ENCODE assay signal across 8 cellular contexts in the genomic region with DNA sequence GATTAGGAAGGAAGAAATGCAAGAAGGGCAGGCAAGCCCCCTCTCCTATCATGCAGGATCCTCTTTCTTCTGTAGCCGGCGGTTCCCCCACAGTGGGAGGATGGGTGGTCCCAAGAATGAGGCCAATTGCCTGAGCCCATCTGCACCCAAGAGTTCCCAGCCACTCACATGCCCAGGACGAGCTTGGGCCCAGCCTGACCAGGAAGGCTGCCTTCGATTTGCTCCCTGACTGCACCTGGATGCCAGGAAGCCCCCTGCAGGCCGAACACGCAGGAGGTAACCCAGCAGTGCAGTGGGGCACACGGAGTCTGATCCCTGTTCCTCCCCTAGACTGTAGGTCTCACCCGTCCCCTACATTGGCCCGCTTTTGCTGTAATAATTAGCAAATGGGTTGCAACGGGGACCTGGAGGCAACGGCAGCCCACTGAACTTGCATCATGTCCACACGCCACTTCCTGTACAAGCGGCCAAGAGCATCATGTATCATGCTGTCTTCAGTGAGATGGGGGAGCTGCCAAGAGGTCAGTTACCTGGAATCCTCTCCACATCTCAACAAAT.
DNase-seq lines count a peak whose midpoint lies in the region; ATAC-seq and TF ChIP-seq lines count a peak whose summit lies in the region.

No MANE protein-coding gene starts in this region.

- H2AFZ ChIP-seq in SK-N-SH (ENCODE audit: low read depth) (no peak overlapping the region), hepatocyte (peak overlapping the region; percentile 59)

- no peak for TF ChIP-seq CTCF in SK-N-SH (IDR thresholded peaks at IDR 0.05)
- TF ChIP-seq CTCF in hepatocyte (IDR thresholded peaks at IDR 0.05; ENCODE audit: poor library complexity): no peak

- H3K27ac ChIP-seq in SK-N-SH (ENCODE audit: low read depth in 2 of 2, low read length in 1 of 2): no peak overlapping the region
- peak overlapping the region; percentile 78 for H3K27ac ChIP-seq in hepatocyte
- peak overlapping the region; percentile 67 for H3K27ac ChIP-seq in stomach smooth muscle (ENCODE audit: low read length)

- DNase-seq in SK-N-SH (peak; percentile 21), hepatocyte (ENCODE audit: low spot score) (no peak), COLO668 (lab: John Stamatoyannopoulos, UW; ENCODE audit: unreplicated experiment) (no peak)
- peak; percentile 17 to 19 for DNase-seq in activated T-cell treated with anti-CD3 and anti-CD28 coated beads, Interleukin-2, amount 50 U/mL, for 48 hours

- POLR2A ChIA-PET in SK-N-SH (lab: Yijun Ruan, JAX): interaction anchor here (0.7 kb wide), 1 partner anchor 84 kb away, joined by 3 read pairs; no protein-coding TSS in a partner anchor

- H3K9me2 ChIP-seq in SK-N-SH (no peaks in the 10 kb centered on the region), hepatocyte (replicated peaks; ENCODE audit: insufficient read depth) (no peaks in the 10 kb centered on the region)

- WGBS in SK-N-SH (ENCODE audit: low lambda C conversion rate): 95% methylated on average over 12 of the region's 13 CpGs
- WGBS in hepatocyte (ENCODE audit: low lambda C conversion rate, missing lambda C conversion rate): 84% methylated on average over 13 of the region's 13 CpGs

- no peak overlapping the region for H3K4me2 ChIP-seq in SK-N-SH
- H3K4me2 ChIP-seq in hepatocyte: peak overlapping the region; percentile 81

- H3K27me3 ChIP-seq in SK-N-SH (ENCODE audit: insufficient read depth) (no peaks in the 10 kb centered on the region), hepatocyte (no peaks in the 10 kb centered on the region), stomach smooth muscle (ENCODE audit: control insufficient read depth in 1 of 2, insufficient read depth in 2 of 2, low read length in 2 of 2) (no peaks in the 10 kb centered on the region)

- peaks cover 4 to 22% of the 10 kb centered on the region in 2 experiments for H3K36me3 ChIP-seq in SK-N-SH (replicated peaks in 1 of 2; ENCODE audit: control insufficient read depth in 1 of 2, insufficient read depth in 2 of 2, low read length in 1 of 2)
- H3K36me3 ChIP-seq in hepatocyte (replicated peaks; ENCODE audit: insufficient read depth, low read depth): no peaks in the 10 kb centered on the region
- peaks cover 7 to 9% of the 10 kb centered on the region in 2 donors for H3K36me3 ChIP-seq in stomach smooth muscle (ENCODE audit: control insufficient read depth in 2 of 2, insufficient read depth in 2 of 2, low read length in 2 of 2)

- H3K9ac ChIP-seq in SK-N-SH (no peak overlapping the region), stomach smooth muscle (ENCODE audit: low read length in 2 of 2) (no peak overlapping the region)

- H3K79me2 ChIP-seq in SK-N-SH (ENCODE audit: insufficient read depth): no peaks in the 10 kb centered on the region
- H3K79me2 ChIP-seq in hepatocyte: no peaks in the 10 kb centered on the region

- CTCF ChIA-PET in SK-N-SH (lab: Yijun Ruan, JAX): interaction anchor here (1.8 to 2.1 kb wide), 2 partner anchors 13 to 19 kb away, joined by 6 to 14 read pairs; no protein-coding TSS in a partner anchor

- H3K4me3 ChIP-seq in SK-N-SH (ENCODE audit: low read depth in 2 of 2, low read length in 1 of 2) (no peak overlapping the region), hepatocyte (no peak overlapping the region), stomach smooth muscle (ENCODE audit: low read length in 2 of 2) (no peak overlapping the region)

- H3K9me3 ChIP-seq in SK-N-SH (no peaks in the 10 kb centered on the region), hepatocyte (ENCODE audit: low read depth) (no peaks in the 10 kb centered on the region), stomach smooth muscle (ENCODE audit: control insufficient read depth in 2 of 2, low read length in 2 of 2) (no peaks in the 10 kb centered on the region)

- TF ChIP-seq RAD21 in SK-N-SH (IDR thresholded peaks at IDR 0.05; ENCODE audit: low read length): no peak

- ATAC-seq in SK-N-SH treated with all-trans-retinoic acid at 6 μM for 48 hours (no peak), HG02885 (IDR thresholded peaks at IDR 0.05; ENCODE audit: poor library complexity, unreplicated experiment) (no peak), HG03108 (IDR thresholded peaks at IDR 0.05; ENCODE audit: unreplicated experiment) (no peak)

- H3K4me1 ChIP-seq in SK-N-SH (ENCODE audit: control insufficient read depth in 1 of 2, insufficient read depth in 2 of 2, low read depth in 1 of 2, low read length in 1 of 2) (peaks cover 0 to 8% of the 10 kb centered on the region in 2 experiments; a peak in 2 of 4 replicates), hepatocyte (ENCODE audit: insufficient read depth) (peaks cover 21% of the 10 kb centered on the region), stomach smooth muscle (ENCODE audit: control insufficient read depth, insufficient read depth, low read length) (peaks cover 7% of the 10 kb centered on the region)

- no peak for TF ChIP-seq EP300 in SK-N-SH (IDR thresholded peaks at IDR 0.05; ENCODE audit: borderline replicate concordance in 1 of 2, low read depth in 1 of 2, low read length in 1 of 2)

- H3F3A ChIP-seq in SK-N-SH (replicated peaks; ENCODE audit: insufficient read depth): peaks cover 5% of the 10 kb centered on the region

- H4K20me1 ChIP-seq in SK-N-SH (ENCODE audit: insufficient read depth) (no peaks in the 10 kb centered on the region), hepatocyte (ENCODE audit: insufficient read depth, poor library complexity, severe bottlenecking) (no peaks in the 10 kb centered on the region)

TF ChIP-seq in SK-N-SH, 30 proteins besides CTCF, POLR2A, EP300 and RAD21 (continues in another document):
- TF ChIP-seq RCOR1 (IDR thresholded peaks at IDR 0.05; ENCODE audit: low read length) (no peak), TAF1 (IDR thresholded peaks at IDR 0.05; ENCODE audit: borderline replicate concordance, low read depth, low read length) (no peak), SMC3 (IDR thresholded peaks at IDR 0.05; ENCODE audit: low read depth, low read length) (no peak)
- TF ChIP-seq, protein P1, sequence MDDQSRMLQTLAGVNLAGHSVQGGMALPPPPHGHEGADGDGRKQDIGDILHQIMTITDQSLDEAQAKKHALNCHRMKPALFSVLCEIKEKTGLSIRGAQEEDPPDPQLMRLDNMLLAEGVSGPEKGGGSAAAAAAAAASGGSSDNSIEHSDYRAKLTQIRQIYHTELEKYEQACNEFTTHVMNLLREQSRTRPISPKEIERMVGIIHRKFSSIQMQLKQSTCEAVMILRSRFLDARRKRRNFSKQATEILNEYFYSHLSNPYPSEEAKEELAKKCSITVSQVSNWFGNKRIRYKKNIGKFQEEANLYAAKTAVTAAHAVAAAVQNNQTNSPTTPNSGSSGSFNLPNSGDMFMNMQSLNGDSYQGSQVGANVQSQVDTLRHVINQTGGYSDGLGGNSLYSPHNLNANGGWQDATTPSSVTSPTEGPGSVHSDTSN (IDR thresholded peaks at IDR 0.05): no peak
- TF ChIP-seq, protein P2, sequence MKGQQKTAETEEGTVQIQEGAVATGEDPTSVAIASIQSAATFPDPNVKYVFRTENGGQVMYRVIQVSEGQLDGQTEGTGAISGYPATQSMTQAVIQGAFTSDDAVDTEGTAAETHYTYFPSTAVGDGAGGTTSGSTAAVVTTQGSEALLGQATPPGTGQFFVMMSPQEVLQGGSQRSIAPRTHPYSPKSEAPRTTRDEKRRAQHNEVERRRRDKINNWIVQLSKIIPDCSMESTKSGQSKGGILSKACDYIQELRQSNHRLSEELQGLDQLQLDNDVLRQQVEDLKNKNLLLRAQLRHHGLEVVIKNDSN (IDR thresholded peaks at IDR 0.05; ENCODE audit: borderline replicate concordance, low read depth): no peak

TF ChIP-seq in SK-N-SH treated with all-trans-retinoic acid at 6 μM for 48 hours, 23 proteins besides CTCF, POLR2A, EP300 and RAD21:
- no peak for TF ChIP-seq PPARA (CRISPR knock-in tag; IDR thresholded peaks at IDR 0.05; ENCODE audit: borderline replicate concordance)

Comparison
In these comparisons a context has a peak if more than half of its experiments do, and no peak if none do; other contexts are left out.
1. DNase-seq: peak in SK-N-SH (single experiment) and activated T-cell treated with anti-CD3 and anti-CD28 coated beads, Interleukin-2, amount 50 U/mL, for 48 hours (2 of 2); none in hepatocyte (single experiment) and COLO668 (single experiment).
2. H3K27ac ChIP-seq: peak in hepatocyte (single experiment) and stomach smooth muscle (single experiment); none in SK-N-SH (0 of 2).